Comparison of ENCODE assay signal across 16 cellular contexts in the genomic region with DNA sequence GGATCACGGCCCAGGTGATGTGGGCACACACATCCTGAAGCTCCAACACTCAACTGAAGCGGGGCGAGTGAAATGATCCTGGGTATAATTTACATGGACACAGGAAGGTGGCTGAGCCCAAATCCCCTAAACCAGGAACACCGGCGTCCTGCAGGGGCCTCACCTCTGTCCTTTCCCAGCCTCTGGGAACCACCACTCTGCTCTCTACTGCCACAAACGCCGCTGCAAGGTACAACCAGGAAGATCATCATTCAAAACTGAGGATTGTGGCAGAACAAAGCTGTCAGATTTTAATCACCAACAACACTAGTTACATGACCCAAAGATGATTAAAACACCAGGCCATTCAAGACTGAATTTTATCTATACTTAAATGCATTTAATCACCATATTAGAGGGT.
DNase-seq lines count a peak whose midpoint lies in the region; ATAC-seq and TF ChIP-seq lines count a peak whose summit lies in the region.
"Had no signal": no experiment of that assay in that cellular context is flagged by ENCODE, and none has a peak within 500 bp of the region (broad histone marks: within the 10 kb centered on the region; RNA-seq: fewer than 3 reads in every experiment).

No MANE protein-coding gene starts in this region.

- no peak for TF ChIP-seq POLR2A in breast epithelium (IDR thresholded peaks at IDR 0.05)

- no peak overlapping the region for H3K18ac ChIP-seq in mesendoderm (ENCODE audit: low read length)

- H3K36me3 ChIP-seq in breast epithelium (no peaks in the 10 kb centered on the region), WERI-Rb-1 (no peaks in the 10 kb centered on the region), mesendoderm (ENCODE audit: control insufficient read depth, insufficient read depth, low read length) (no peaks in the 10 kb centered on the region)

- H3K27me3 Mint-ChIP-seq in MCF 10A (ENCODE audit: insufficient read depth, unreplicated experiment) = peaks cover 26% of the 10 kb centered on the region

- H3K9me3 ChIP-seq in breast epithelium = no peaks in the 10 kb centered on the region
- no peaks in the 10 kb centered on the region for H3K9me3 ChIP-seq in WERI-Rb-1 (ENCODE audit: severe bottlenecking)

- H2AK5ac ChIP-seq in mesendoderm (ENCODE audit: low read length) = no peak overlapping the region

- H3K36me3 Mint-ChIP-seq in MCF 10A (ENCODE audit: insufficient read depth, unreplicated experiment) = peaks cover 7% of the 10 kb centered on the region

- H3K4me3 ChIP-seq in breast epithelium (no peak overlapping the region), WERI-Rb-1 (ENCODE audit: low read depth, low read length) (no peak overlapping the region), mesendoderm (ENCODE audit: low read length) (no peak overlapping the region)

- H3K27ac ChIP-seq in breast epithelium (no peak overlapping the region), WERI-Rb-1 (no peak overlapping the region), mesendoderm (ENCODE audit: low read depth, low read length) (no peak overlapping the region)
- H3K27ac ChIP-seq: KMS-11 had no signal

- H3K79me1 ChIP-seq in mesendoderm (ENCODE audit: low read length) = peaks cover 6% of the 10 kb centered on the region

- no peak overlapping the region for H3K56ac ChIP-seq in mesendoderm (ENCODE audit: low read length)

- no peak overlapping the region for H3K27ac Mint-ChIP-seq in MCF 10A (ENCODE audit: low read depth, unreplicated experiment)

- no peaks in the 10 kb centered on the region for H3K9me3 Mint-ChIP-seq in MCF 10A (ENCODE audit: unreplicated experiment)

- H3K4me3 Mint-ChIP-seq in MCF 10A (ENCODE audit: unreplicated experiment) = no peak overlapping the region

- H3K23ac ChIP-seq in mesendoderm (ENCODE audit: low read length) = no peak overlapping the region

- no peak for ATAC-seq in sciatic nerve

- no TSS peak for BruUV-seq in MCF 10A (replicated peaks; lab: Mats Ljungman, UMichigan)

- H3K4me1 ChIP-seq in breast epithelium (no peaks in the 10 kb centered on the region), mesendoderm (ENCODE audit: control insufficient read depth, low read depth, low read length) (no peaks in the 10 kb centered on the region)

- no CpG with 5 or more reads among the region's 7 CpGs for WGBS in mesendoderm (ENCODE audit: extremely low coverage, insufficient coverage, low lambda C conversion rate)

- POLR2A ChIA-PET in MCF 10A (lab: Yijun Ruan, JAX) = no interaction called here

- H2BK5ac ChIP-seq in mesendoderm (ENCODE audit: low read length) = no peak overlapping the region

- H3K27me3 ChIP-seq in breast epithelium = no peaks in the 10 kb centered on the region
- H3K27me3 ChIP-seq in WERI-Rb-1 (ENCODE audit: insufficient read depth, low read depth, severe bottlenecking) = no peaks in the 10 kb centered on the region
- no peaks in the 10 kb centered on the region for H3K27me3 ChIP-seq in mesendoderm (ENCODE audit: insufficient read depth, low read length, poor library complexity)

- CTCF ChIA-PET in MCF 10A (lab: Yijun Ruan, JAX) = interaction anchor here (0.7 kb wide), 1 partner anchor 146 kb away, joined by 3 read pairs; no protein-coding TSS in a partner anchor

- no peak overlapping the region for H3K4me2 ChIP-seq in mesendoderm (ENCODE audit: low read length)
- H3K4me2 ChIP-seq: KMS-11 had no signal

- no peak overlapping the region for H2BK120ac ChIP-seq in mesendoderm (ENCODE audit: low read depth, low read length)

- intact Hi-C loops in MCF 10A (cut with micrococcal nuclease) = no loop called here
- intact Hi-C loops in breast epithelium (cut with DNase I; ENCODE audit: low total_unique reads) = no loop called here
- intact Hi-C loops in sciatic nerve (cut with DNase I) = no loop called here

- DNase-seq in MCF 10A (ENCODE audit: unreplicated experiment) (peak; percentile 3), breast epithelium (ENCODE audit: low spot score in 2 of 2) (no peak), WERI-Rb-1 (peak; percentile 18), mesendoderm (peak; percentile 44), NCI-H2029 (lab: John Stamatoyannopoulos, UW) (no peak), sciatic nerve (ENCODE audit: low spot score) (no peak)
- DNase-seq in activated CD8-positive, alpha-beta memory T cell treated with anti-CD3 and anti-CD28 coated beads, Interleukin-2, amount 50 U/mL, for 4 hours = no peak
- no peak for DNase-seq in effector CD8-positive, alpha-beta T cell (lab: John Stamatoyannopoulos, UW)
- DNase-seq: C1 segment of cervical spinal cord, MM.1S, NCI-H1105, NCI-H1694 treated with DMSO at 0.1 percent for 48 hours, NCI-H2171, NCI-H446 treated with DMSO at 0.1 percent for 48 hours, SIG-M5 had no signal

- no peak for TF ChIP-seq CTCF in MCF 10A (IDR thresholded peaks at IDR 0.05; ENCODE audit: unreplicated experiment)
- no peak for TF ChIP-seq CTCF in breast epithelium (IDR thresholded peaks at IDR 0.05)
- TF ChIP-seq CTCF in WERI-Rb-1 (IDR thresholded peaks at IDR 0.05; ENCODE audit: low read depth, low read length) = peak; percentile 20; the same call in 1 of the 2 replicates

- H3K4ac ChIP-seq in mesendoderm (ENCODE audit: low read depth, low read length) = no peak overlapping the region

- H4K5ac ChIP-seq in mesendoderm (ENCODE audit: low read length) = no peak overlapping the region

- H3K9ac ChIP-seq in mesendoderm (ENCODE audit: low read length) = no peak overlapping the region
- H3K9ac ChIP-seq: KMS-11 had no signal

- H3K79me2 ChIP-seq in mesendoderm (ENCODE audit: control insufficient read depth, insufficient read depth, low read length) = no peaks in the 10 kb centered on the region

- H4K8ac ChIP-seq in mesendoderm (ENCODE audit: low read depth, low read length) = no peak overlapping the region

- peaks cover 6% of the 10 kb centered on the region for H3K4me1 Mint-ChIP-seq in MCF 10A (ENCODE audit: insufficient read depth, unreplicated experiment)

- H2BK15ac ChIP-seq in mesendoderm (replicated peaks; ENCODE audit: low read depth) = no peak overlapping the region

Comparison
In these comparisons a context has a peak if more than half of its experiments do, and no peak if none do; other contexts are left out.
1. DNase-seq: peak in MCF 10A (single experiment), WERI-Rb-1 (single experiment) and mesendoderm (single experiment); none in breast epithelium (0 of 2), NCI-H2029 (single experiment), activated CD8-positive, alpha-beta memory T cell treated with anti-CD3 and anti-CD28 coated beads, Interleukin-2, amount 50 U/mL, for 4 hours (single experiment), effector CD8-positive, alpha-beta T cell (single experiment) and sciatic nerve (single experiment).